ENCODE assay signal across 14 cellular contexts in genomic region chr6:111411978-111412574, GRCh38.
DNase-seq lines count a peak whose midpoint lies in the region; ATAC-seq and TF ChIP-seq lines count a peak whose summit lies in the region.
"Had no signal": no experiment of that assay in that cellular context is flagged by ENCODE, and none has a peak within 500 bp of the region (broad histone marks: within the 10 kb centered on the region; RNA-seq: fewer than 3 reads in every experiment).

No MANE protein-coding gene starts in this region.

- intact Hi-C loops in naive thymus-derived CD4-positive, alpha-beta T cell (cut with micrococcal nuclease): loop anchor here in 1 of 2 donors (5.0 kb wide), 1 partner anchor 65 kb away; no protein-coding TSS in a partner anchor
- intact Hi-C loops in thyroid gland (cut with DNase I): no loop called here
- intact Hi-C loops in PC-9 (cut with micrococcal nuclease; ENCODE audit: unreplicated experiment): no loop called here

- no peak overlapping the region for H3K4me2 ChIP-seq in PC-9

- H3K27me3 ChIP-seq in naive thymus-derived CD4-positive, alpha-beta T cell (ENCODE audit: control insufficient read depth in 2 of 2, insufficient read depth in 2 of 2, low read length in 2 of 2): no peaks in the 10 kb centered on the region
- no peaks in the 10 kb centered on the region for H3K27me3 ChIP-seq in thyroid gland
- H3K27me3 ChIP-seq in PC-9 (ENCODE audit: insufficient read depth, low read depth): no peaks in the 10 kb centered on the region
- H3K27me3 ChIP-seq: sigmoid colon had no signal

- no peak overlapping the region for H2AFZ ChIP-seq in PC-9

- H3K36me3 Mint-ChIP-seq in IgD-negative memory B cell: no peaks in the 10 kb centered on the region
- peaks cover 8 to 34% (median 19%) of the 10 kb centered on the region in 5 donors for H3K36me3 Mint-ChIP-seq in naive thymus-derived CD4-positive, alpha-beta T cell
- peaks cover 24% of the 10 kb centered on the region for H3K36me3 Mint-ChIP-seq in activated T-helper 17 cell treated with anti-CD3 and anti-CD28 coated beads, Interleukin-2, amount 50 U/mL, for 72 hours (ENCODE audit: low read depth)

- H3K4me1 Mint-ChIP-seq in IgD-negative memory B cell: peaks cover 6 to 22% (median 14%) of the 10 kb centered on the region in 3 donors
- H3K4me1 Mint-ChIP-seq in naive thymus-derived CD4-positive, alpha-beta T cell: peaks cover 0 to 23% (median 5%) of the 10 kb centered on the region in 7 donors
- H3K4me1 Mint-ChIP-seq in activated T-helper 17 cell treated with anti-CD3 and anti-CD28 coated beads, Interleukin-2, amount 50 U/mL, for 72 hours: peaks cover 3% of the 10 kb centered on the region

- CTCF ChIA-PET in naive thymus-derived CD4-positive, alpha-beta T cell (lab: Charles Lee): no interaction called here
- CTCF ChIA-PET in PC-9 (lab: Charles Lee): interaction anchor here (0.6 kb wide), 1 partner anchor 1648 kb away, joined by 4 read pairs; no protein-coding TSS in a partner anchor

- no peaks in the 10 kb centered on the region for H3K9me3 Mint-ChIP-seq in IgD-negative memory B cell
- no peaks in the 10 kb centered on the region for H3K9me3 Mint-ChIP-seq in naive thymus-derived CD4-positive, alpha-beta T cell
- no peaks in the 10 kb centered on the region for H3K9me3 Mint-ChIP-seq in activated T-helper 17 cell treated with anti-CD3 and anti-CD28 coated beads, Interleukin-2, amount 50 U/mL, for 72 hours
- H3K9me3 Mint-ChIP-seq: activated CD4-positive, alpha-beta T cell treated with anti-CD3 and anti-CD28 coated beads, Interleukin-2, amount 10 ng/mL, durations not matched to agents 24 days and 14 days had no signal

- H3K27me3 Mint-ChIP-seq in IgD-negative memory B cell: no peaks in the 10 kb centered on the region
- H3K27me3 Mint-ChIP-seq in naive thymus-derived CD4-positive, alpha-beta T cell: no peaks in the 10 kb centered on the region
- H3K27me3 Mint-ChIP-seq in activated T-helper 17 cell treated with anti-CD3 and anti-CD28 coated beads, Interleukin-2, amount 50 U/mL, for 72 hours: no peaks in the 10 kb centered on the region
- H3K27me3 Mint-ChIP-seq: activated CD4-positive, alpha-beta T cell treated with anti-CD3 and anti-CD28 coated beads, Interleukin-2, amount 10 ng/mL, durations not matched to agents 24 days and 14 days; activated naive CD8-positive, alpha-beta T cell had no signal

- TF ChIP-seq CTCF in thyroid gland (IDR thresholded peaks at IDR 0.05): no peak
- no peak for TF ChIP-seq CTCF in PC-9 (conservative IDR thresholded peaks at IDR 0.05)

- H3F3A ChIP-seq in PC-9 (ENCODE audit: insufficient read depth, low read depth): no peaks in the 10 kb centered on the region

- no peak overlapping the region for H3K27ac ChIP-seq in naive thymus-derived CD4-positive, alpha-beta T cell (ENCODE audit: low read depth, low read length)
- no peak overlapping the region for H3K27ac ChIP-seq in thyroid gland
- H3K27ac ChIP-seq in PC-9: no peak overlapping the region

- POLR2A ChIA-PET in naive thymus-derived CD4-positive, alpha-beta T cell (lab: Charles Lee): no interaction called here
- POLR2A ChIA-PET in PC-9 (lab: Charles Lee; ENCODE audit: unreplicated experiment): no interaction called here

- peaks cover 0 to 16% (median 4%) of the 10 kb centered on the region in 3 experiments for H3K36me3 ChIP-seq in naive thymus-derived CD4-positive, alpha-beta T cell (ENCODE audit: control insufficient read depth in 2 of 3, insufficient read depth in 3 of 3, low read length in 3 of 3)
- H3K36me3 ChIP-seq in thyroid gland (no peaks in the 10 kb centered on the region), PC-9 (ENCODE audit: low read depth) (0 out of 2 replicates have a peak, but pooled peaks cover 6% of the 10 kb centered on the region)

- peak overlapping the region in 1 of 4 donors; percentile 0 for H3K4me3 Mint-ChIP-seq in IgD-negative memory B cell
- H3K4me3 Mint-ChIP-seq in naive thymus-derived CD4-positive, alpha-beta T cell: no peak overlapping the region
- H3K4me3 Mint-ChIP-seq in activated T-helper 17 cell treated with anti-CD3 and anti-CD28 coated beads, Interleukin-2, amount 50 U/mL, for 72 hours: no peak overlapping the region
- H3K4me3 Mint-ChIP-seq: activated CD4-positive, alpha-beta T cell treated with anti-CD3 and anti-CD28 coated beads, Interleukin-2, amount 10 ng/mL, durations not matched to agents 24 days and 14 days; activated naive CD8-positive, alpha-beta T cell had no signal

- TF ChIP-seq POLR2A in thyroid gland (IDR thresholded peaks at IDR 0.05): no peak

- no TSS peak for BruUV-seq in PC-9 (replicated peaks; lab: Mats Ljungman, UMichigan)

- 88 to 89% methylated on average over 4 of the region's 4 CpGs for WGBS in thyroid gland, 2 donors

- H3K4me1 ChIP-seq in naive thymus-derived CD4-positive, alpha-beta T cell (ENCODE audit: control insufficient read depth in 2 of 2, insufficient read depth in 2 of 2, low read length in 2 of 2): no peaks in the 10 kb centered on the region
- peaks cover 0 to 3% of the 10 kb centered on the region in 2 donors for H3K4me1 ChIP-seq in thyroid gland
- H3K4me1 ChIP-seq in PC-9 (replicated peaks; ENCODE audit: insufficient read depth): no peaks in the 10 kb centered on the region

- no peak for DNase-seq in naive thymus-derived CD4-positive, alpha-beta T cell
- DNase-seq in NCI-H2081 (lab: John Stamatoyannopoulos, UW) (no peak), thyroid gland (no peak), PC-9 (no peak)
- DNase-seq: activated CD4-positive, alpha-beta T cell treated with anti-CD3 and anti-CD28 coated beads, Interleukin-2, amount 10 ng/mL, durations not matched to agents 24 days and 14 days; DMS153; NCI-H2107; SHP77; sigmoid colon had no signal

- H3K9me2 ChIP-seq in PC-9 (ENCODE audit: insufficient read depth): no peaks in the 10 kb centered on the region

- 0 out of 2 replicates have a peak, but pooled peaks cover 4% of the 10 kb centered on the region for H3K79me2 ChIP-seq in PC-9 (ENCODE audit: low read depth)

- H3K9me3 ChIP-seq in naive thymus-derived CD4-positive, alpha-beta T cell (ENCODE audit: control insufficient read depth in 2 of 3, low read length in 3 of 3): no peaks in the 10 kb centered on the region
- H3K9me3 ChIP-seq in thyroid gland (no peaks in the 10 kb centered on the region), PC-9 (ENCODE audit: insufficient read depth, low read depth) (no peaks in the 10 kb centered on the region)
- H3K9me3 ChIP-seq: sigmoid colon had no signal

- ATAC-seq in GM18909 (IDR thresholded peaks at IDR 0.05; ENCODE audit: poor library complexity, unreplicated experiment): peak; percentile 66
- peak; percentile 60 for ATAC-seq in HG02642 (IDR thresholded peaks at IDR 0.05; ENCODE audit: poor library complexity, unreplicated experiment)
- ATAC-seq in naive thymus-derived CD4-positive, alpha-beta T cell: peak; percentile 62
- no peak for ATAC-seq in activated T-helper 17 cell treated with anti-CD3 and anti-CD28 coated beads, Interleukin-2, amount 50 U/mL, for 72 hours (replicated peaks)

- no peaks in the 10 kb centered on the region for H4K20me1 ChIP-seq in PC-9 (ENCODE audit: insufficient read depth)

- H3K27ac Mint-ChIP-seq in IgD-negative memory B cell: peak overlapping the region in 2 of 3 donors; percentile 10 to 80
- no peak overlapping the region for H3K27ac Mint-ChIP-seq in naive thymus-derived CD4-positive, alpha-beta T cell
- no peak overlapping the region for H3K27ac Mint-ChIP-seq in activated T-helper 17 cell treated with anti-CD3 and anti-CD28 coated beads, Interleukin-2, amount 50 U/mL, for 72 hours
- H3K27ac Mint-ChIP-seq: activated CD4-positive, alpha-beta T cell treated with anti-CD3 and anti-CD28 coated beads, Interleukin-2, amount 10 ng/mL, durations not matched to agents 24 days and 14 days; activated naive CD8-positive, alpha-beta T cell had no signal

- H3K4me3 ChIP-seq in naive thymus-derived CD4-positive, alpha-beta T cell (ENCODE audit: low read length): no peak overlapping the region
- H3K4me3 ChIP-seq in thyroid gland (replicated peaks in 1 of 3) (no peak overlapping the region), PC-9 (no peak overlapping the region)
- H3K4me3 ChIP-seq: sigmoid colon had no signal

Comparison
In these comparisons a context has a peak if more than half of its experiments do, and no peak if none do; other contexts are left out.
1. H3K27ac Mint-ChIP-seq: peak in IgD-negative memory B cell (2 of 3); none in naive thymus-derived CD4-positive, alpha-beta T cell (0 of 9) and activated T-helper 17 cell treated with anti-CD3 and anti-CD28 coated beads, Interleukin-2, amount 50 U/mL, for 72 hours (single experiment).